ENCODE assay signal across 1 cellular context in genomic region chr5:5353681-5354080, GRCh38.
TF ChIP-seq lines count a peak whose summit lies in the region.

No MANE protein-coding gene starts in this region.

TF ChIP-seq in H1, 55 proteins besides CTCF, POLR2A, EP300 and RAD21:
- TF ChIP-seq TAF1 (IDR thresholded peaks at IDR 0.05; ENCODE audit: low read depth, low read length) (no peak), CBX5 (IDR thresholded peaks at IDR 0.05; ENCODE audit: low read depth, low read length) (no peak), JUN (IDR thresholded peaks at IDR 0.05; ENCODE audit: low read depth, low read length) (no peak), POU5F1 (IDR thresholded peaks at IDR 0.05; ENCODE audit: low read depth, low read length) (no peak), SIX5 (IDR thresholded peaks at IDR 0.05; ENCODE audit: low read depth, low read length) (no peak), YY1 (IDR thresholded peaks at IDR 0.05; ENCODE audit: low read depth, low read length) (no peak), RBBP5 (IDR thresholded peaks at IDR 0.05; ENCODE audit: borderline replicate concordance, low read depth, low read length) (no peak), CHD1 (IDR thresholded peaks at IDR 0.05; ENCODE audit: low read depth, low read length) (no peak), JUND (IDR thresholded peaks at IDR 0.05; ENCODE audit: low read length) (no peak), PHF8 (conservative IDR thresholded peaks at IDR 0.05; ENCODE audit: low read depth, low read length) (no peak), NANOG (IDR thresholded peaks at IDR 0.05; ENCODE audit: insufficient read depth, low read depth, low read length, poor library complexity, severe bottlenecking) (no peak), EZH2 (IDR thresholded peaks at IDR 0.05; ENCODE audit: low read depth, low read length, severe bottlenecking) (no peak), ASH2L (IDR thresholded peaks at IDR 0.05; ENCODE audit: low read length) (no peak)
- TF ChIP-seq, protein P1, sequence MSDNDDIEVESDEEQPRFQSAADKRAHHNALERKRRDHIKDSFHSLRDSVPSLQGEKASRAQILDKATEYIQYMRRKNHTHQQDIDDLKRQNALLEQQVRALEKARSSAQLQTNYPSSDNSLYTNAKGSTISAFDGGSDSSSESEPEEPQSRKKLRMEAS (IDR thresholded peaks at IDR 0.05), result no peak
- TF ChIP-seq, protein P2, sequence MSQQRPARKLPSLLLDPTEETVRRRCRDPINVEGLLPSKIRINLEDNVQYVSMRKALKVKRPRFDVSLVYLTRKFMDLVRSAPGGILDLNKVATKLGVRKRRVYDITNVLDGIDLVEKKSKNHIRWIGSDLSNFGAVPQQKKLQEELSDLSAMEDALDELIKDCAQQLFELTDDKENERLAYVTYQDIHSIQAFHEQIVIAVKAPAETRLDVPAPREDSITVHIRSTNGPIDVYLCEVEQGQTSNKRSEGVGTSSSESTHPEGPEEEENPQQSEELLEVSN (IDR thresholded peaks at IDR 0.05), result no peak
